Comparison of ENCODE assay signal across 13 cellular contexts in genomic region chr3:115975353-115975752, GRCh38.
DNase-seq lines count a peak whose midpoint lies in the region; ATAC-seq and TF ChIP-seq lines count a peak whose summit lies in the region.
"Had no signal": no experiment of that assay in that cellular context is flagged by ENCODE, and none has a peak within 500 bp of the region (broad histone marks: within the 10 kb centered on the region; RNA-seq: fewer than 3 reads in every experiment).

No MANE protein-coding gene starts in this region.

- H2AFZ ChIP-seq in PC-9, result no peak overlapping the region

- H3K27ac Mint-ChIP-seq in endothelial cell (ENCODE audit: unreplicated experiment), result no peak overlapping the region
- H3K27ac Mint-ChIP-seq: activated T-cell treated with anti-CD3 and anti-CD28 coated beads, Interleukin-2, amount 50 U/mL, for 24 hours had no signal

- H3K79me2 ChIP-seq in PC-9 (ENCODE audit: low read depth), result no peaks in the 10 kb centered on the region

- no peaks in the 10 kb centered on the region for H3K4me1 ChIP-seq in PC-9 (replicated peaks; ENCODE audit: insufficient read depth)
- H3K4me1 ChIP-seq in left lung, result no peaks in the 10 kb centered on the region
- H3K4me1 ChIP-seq: psoas muscle, stomach had no signal

- CTCF ChIA-PET in PC-9 (lab: Charles Lee), result no interaction called here

- no peaks in the 10 kb centered on the region for H3K4me1 Mint-ChIP-seq in endothelial cell (ENCODE audit: unreplicated experiment)

- H3K27me3 Mint-ChIP-seq in endothelial cell (ENCODE audit: unreplicated experiment), result no peaks in the 10 kb centered on the region
- H3K27me3 Mint-ChIP-seq: activated T-cell treated with anti-CD3 and anti-CD28 coated beads, Interleukin-2, amount 50 U/mL, for 24 hours had no signal

- H3K4me3 Mint-ChIP-seq in endothelial cell (ENCODE audit: unreplicated experiment), result no peak overlapping the region
- H3K4me3 Mint-ChIP-seq: activated T-cell treated with anti-CD3 and anti-CD28 coated beads, Interleukin-2, amount 50 U/mL, for 24 hours had no signal

- no peak overlapping the region for H3K4me3 ChIP-seq in PC-9
- H3K4me3 ChIP-seq in left lung, result no peak overlapping the region
- H3K4me3 ChIP-seq: psoas muscle, stomach had no signal

- intact Hi-C loops in PC-9 (cut with micrococcal nuclease; ENCODE audit: unreplicated experiment), result no loop called here
- intact Hi-C loops in left lung (cut with DNase I), result no loop called here

- no peaks in the 10 kb centered on the region for H4K20me1 ChIP-seq in PC-9 (ENCODE audit: insufficient read depth)

- H3K27me3 ChIP-seq in PC-9 (ENCODE audit: insufficient read depth, low read depth), result no peaks in the 10 kb centered on the region
- H3K27me3 ChIP-seq in left lung, result no peaks in the 10 kb centered on the region
- H3K27me3 ChIP-seq: stomach had no signal

- TF ChIP-seq CTCF in PC-9 (conservative IDR thresholded peaks at IDR 0.05) (no peak), left lung (IDR thresholded peaks at IDR 0.05) (no peak), endothelial cell (IDR thresholded peaks at IDR 0.05; ENCODE audit: unreplicated experiment) (no peak)

- no peaks in the 10 kb centered on the region for H3K9me2 ChIP-seq in PC-9 (ENCODE audit: insufficient read depth)

- peak; percentile 61 for ATAC-seq in HG02759 (IDR thresholded peaks at IDR 0.05; ENCODE audit: unreplicated experiment)
- peak; percentile 97 for ATAC-seq in left lung
- ATAC-seq: psoas muscle had no signal

- no peaks in the 10 kb centered on the region for H3K9me3 ChIP-seq in PC-9 (ENCODE audit: insufficient read depth, low read depth)
- H3K9me3 ChIP-seq in left lung, result no peaks in the 10 kb centered on the region
- H3K9me3 ChIP-seq: psoas muscle, stomach had no signal

- POLR2A ChIA-PET in PC-9 (lab: Charles Lee; ENCODE audit: unreplicated experiment), result no interaction called here

- peak overlapping the region; percentile 12; the same call in 1 of the 2 replicates for H3K4me2 ChIP-seq in PC-9

- no peaks in the 10 kb centered on the region for H3F3A ChIP-seq in PC-9 (ENCODE audit: insufficient read depth, low read depth)

- H3K9me3 Mint-ChIP-seq in endothelial cell (ENCODE audit: unreplicated experiment), result no peaks in the 10 kb centered on the region
- H3K9me3 Mint-ChIP-seq: activated T-cell treated with anti-CD3 and anti-CD28 coated beads, Interleukin-2, amount 50 U/mL, for 24 hours had no signal

- H3K27ac ChIP-seq in PC-9 (no peak overlapping the region), left lung (no peak overlapping the region)
- H3K27ac ChIP-seq: psoas muscle, stomach had no signal

- DNase-seq in GM03348 (ENCODE audit: low spot score) (peak; percentile 16), PC-9 (no peak), left lung (no peak), GDM1 (lab: John Stamatoyannopoulos, UW) (no peak), GM19238 (ENCODE audit: insufficient read length, low spot score) (no peak), NK-92 (lab: John Stamatoyannopoulos, UW; ENCODE audit: unreplicated experiment) (no peak), endothelial cell (ENCODE audit: low spot score) (no peak)
- DNase-seq: activated T-cell treated with anti-CD3 and anti-CD28 coated beads, Interleukin-2, amount 50 U/mL, for 24 hours; glutamatergic neuron; psoas muscle; Right ventricle myocardium superior; stomach had no signal

- H3K36me3 Mint-ChIP-seq in endothelial cell (ENCODE audit: low read depth, unreplicated experiment), result no peaks in the 10 kb centered on the region

- H3K36me3 ChIP-seq in PC-9 (ENCODE audit: low read depth) (no peaks in the 10 kb centered on the region), left lung (no peaks in the 10 kb centered on the region)
- H3K36me3 ChIP-seq: stomach had no signal

- BruUV-seq in PC-9 (replicated peaks; lab: Mats Ljungman, UMichigan), result no TSS peak
